In genomic region chr15:32861741-32862140, GRCh38 we compare ENCODE assay signal across 9 cellular contexts.
DNase-seq lines count a peak whose midpoint lies in the region; TF ChIP-seq lines count a peak whose summit lies in the region.
"Had no signal": no experiment of that assay in that cellular context is flagged by ENCODE, and none has a peak within 500 bp of the region (broad histone marks: within the 10 kb centered on the region; RNA-seq: fewer than 3 reads in every experiment).

No MANE protein-coding gene starts in this region.

- H3K4me1 ChIP-seq in suprapubic skin: peaks cover 12% of the 10 kb centered on the region

- H3K36me3 ChIP-seq in suprapubic skin: no peaks in the 10 kb centered on the region

- H3K27me3 ChIP-seq in suprapubic skin: no peaks in the 10 kb centered on the region

- no peaks in the 10 kb centered on the region for H3K9me3 ChIP-seq in suprapubic skin

- H3K27ac ChIP-seq in suprapubic skin: peak overlapping the region; percentile 70
- H3K27ac ChIP-seq: C4-2B had no signal

- 8% methylated on average over 14 of the region's 14 CpGs for WGBS in suprapubic skin

- no peak for TF ChIP-seq EP300 in suprapubic skin (IDR thresholded peaks at IDR 0.05)

- H3K4me3 ChIP-seq in suprapubic skin: peak overlapping the region; percentile 31

- TF ChIP-seq CTCF in suprapubic skin (IDR thresholded peaks at IDR 0.05): no peak

- no peak for TF ChIP-seq POLR2A in suprapubic skin (IDR thresholded peaks at IDR 0.05)

- DNase-seq in NCI-H2107 treated with DMSO at 0.1 percent for 48 hours (lab: John Stamatoyannopoulos, UW; ENCODE audit: unreplicated experiment) (peak; percentile 53), NCI-H2107 (lab: John Stamatoyannopoulos, UW) (no peak), amniotic epithelial cell (ENCODE audit: low read depth) (peak; percentile 81), iris pigment epithelial cell (ENCODE audit: low read depth) (peak; percentile 88), suprapubic skin (ENCODE audit: low spot score in 2 of 2) (peak in 1 of 2 donors; percentile 82), NCI-H2227 treated with DMSO at 0.1 percent for 48 hours (lab: John Stamatoyannopoulos, UW) (no peak), Kasumi-1 (lab: John Stamatoyannopoulos, UW) (no peak), 8988T (no peak)

Comparison
In these comparisons a context has a peak if more than half of its experiments do, and no peak if none do; other contexts are left out.
1. DNase-seq: peak in NCI-H2107 treated with DMSO at 0.1 percent for 48 hours (single experiment), amniotic epithelial cell (single experiment) and iris pigment epithelial cell (single experiment); none in NCI-H2107 (single experiment), NCI-H2227 treated with DMSO at 0.1 percent for 48 hours (single experiment), Kasumi-1 (0 of 2) and 8988T (single experiment).